Comparison of ENCODE assay signal across 29 cellular contexts in genomic region chr1:15224903-15225485, GRCh38. TPM values are rescaled to one million over a fixed set of nuclear protein-coding genes. Genes with fewer than 3 reads are reported as not detected.
DNase-seq lines count a peak whose midpoint lies in the region; ATAC-seq and TF ChIP-seq lines count a peak whose summit lies in the region.
"Had no signal": no experiment of that assay in that cellular context is flagged by ENCODE, and none has a peak within 500 bp of the region (broad histone marks: within the 10 kb centered on the region; RNA-seq: fewer than 3 reads in every experiment).

No MANE protein-coding gene starts in this region.

- H3K23ac ChIP-seq in H9 (ENCODE audit: insufficient read length, low read depth, low read length): no peak overlapping the region

- H3K9ac ChIP-seq in H9 (ENCODE audit: extremely low read depth, insufficient read length, low read length): no peak overlapping the region
- H3K9ac ChIP-seq: GM23248 had no signal

- H3K4ac ChIP-seq in H9 (ENCODE audit: low read depth, low read length): no peak overlapping the region

- H4K8ac ChIP-seq in H9 (replicated peaks; ENCODE audit: insufficient read length, low read depth, low read length): no peak overlapping the region

- H2BK20ac ChIP-seq in H9 (ENCODE audit: low read depth, low read length, poor library complexity, severe bottlenecking): no peak overlapping the region

- no peak for DNase-seq in H9
- peak; percentile 69 for DNase-seq in MV-4-11 (lab: John Stamatoyannopoulos, UW)
- no peak for DNase-seq in endothelial cell (ENCODE audit: low spot score)
- peak; percentile 34 for DNase-seq in sigmoid colon
- DNase-seq in globus pallidus (ENCODE audit: low spot score): no peak
- DNase-seq in upper lobe of left lung: no peak
- DNase-seq in ascending aorta (ENCODE audit: low spot score in 2 of 2): no peak
- DNase-seq: activated CD4-positive, alpha-beta memory T cell treated with anti-CD3 and anti-CD28 coated beads, Interleukin-2, amount 10 ng/mL, durations not matched to agents 7 days and 5 days; activated CD8-positive, alpha-beta memory T cell treated with anti-CD3 and anti-CD28 coated beads, Interleukin-2, amount 50 U/mL, for 48 hours; activated naive CD4-positive, alpha-beta T cell treated with anti-CD3 and anti-CD28 coated beads, Interleukin-2, amount 50 U/mL, for 16 hours; CD4-positive, CD25-positive, alpha-beta regulatory T cell; colonic mucosa; endodermal cell; esophagus squamous epithelium; GM23248; left cardiac atrium; naive thymus-derived CD4-positive, alpha-beta T cell; NCI-H1105 treated with DMSO at 0.1 percent for 48 hours; NCI-H1930; NCI-H524 treated with DMSO at 0.1 percent for 48 hours; ovary; stimulated activated CD4-positive, alpha-beta T cell treated with anti-CD3 and anti-CD28 coated beads, Interleukin-2, amount 100 ng/mL, for 48 hours; T-helper 1 cell had no signal

- H3K4me2 ChIP-seq in H9 (ENCODE audit: insufficient read depth, insufficient read length, low read length): no peak overlapping the region
- H3K4me2 ChIP-seq: hepatocyte had no signal

- H2BK5ac ChIP-seq in H9 (ENCODE audit: insufficient read length, low read length): no peak overlapping the region

- no peak overlapping the region for H2BK12ac ChIP-seq in H9 (ENCODE audit: insufficient read length, low read depth, low read length)

- WGBS in H9 (ENCODE audit: extremely low coverage, insufficient read length, low lambda C conversion rate): no CpG with 5 or more reads among the region's 8 CpGs
- 82 to 87% methylated on average over 8 of the region's 8 CpGs for WGBS in sigmoid colon, 2 donors
- WGBS in upper lobe of left lung, 2 donors: 81 to 86% methylated on average over 5 to 8 of the region's 8 CpGs

- intact Hi-C loops in sigmoid colon (cut with DNase I): no loop called here
- intact Hi-C loops in ascending aorta (cut with DNase I): no loop called here

- H2BK120ac ChIP-seq in H9 (ENCODE audit: low read depth, low read length, poor library complexity, severe bottlenecking): no peak overlapping the region

- no peak for ATAC-seq in upper lobe of left lung (ENCODE audit: low FRiP score in 2 of 2)

- no peaks in the 10 kb centered on the region for H3K27me3 ChIP-seq in H9 (ENCODE audit: insufficient read depth, low read length)
- no peaks in the 10 kb centered on the region for H3K27me3 ChIP-seq in sigmoid colon
- H3K27me3 ChIP-seq in upper lobe of left lung: no peaks in the 10 kb centered on the region
- no peaks in the 10 kb centered on the region for H3K27me3 ChIP-seq in ascending aorta
- H3K27me3 ChIP-seq: breast epithelium, colonic mucosa, esophagus squamous epithelium, hepatocyte, ovary, SJSA1, tibial nerve had no signal

- TF ChIP-seq CTCF in H9 (conservative IDR thresholded peaks at IDR 0.05): no peak
- TF ChIP-seq CTCF in endothelial cell (IDR thresholded peaks at IDR 0.05; ENCODE audit: unreplicated experiment): no peak
- no peak for TF ChIP-seq CTCF in sigmoid colon (IDR thresholded peaks at IDR 0.05)
- TF ChIP-seq CTCF in upper lobe of left lung (IDR thresholded peaks at IDR 0.05): no peak
- no peak for TF ChIP-seq CTCF in ascending aorta (IDR thresholded peaks at IDR 0.05)

- H3K79me2 ChIP-seq in H9 (ENCODE audit: insufficient read depth, low read length): no peaks in the 10 kb centered on the region
- H3K79me2 ChIP-seq: hepatocyte had no signal

- H3K36me3 Mint-ChIP-seq in H9 (ENCODE audit: insufficient read depth in 1 of 3, low read depth in 3 of 3): peaks cover 4 to 5% (median 4%) of the 10 kb centered on the region in 3 experiments; a peak in 6 of 7 replicates
- H3K36me3 Mint-ChIP-seq in endothelial cell (ENCODE audit: low read depth, unreplicated experiment): peaks cover 17% of the 10 kb centered on the region
- H3K36me3 Mint-ChIP-seq: CD4-positive, CD25-positive, alpha-beta regulatory T cell; naive thymus-derived CD4-positive, alpha-beta T cell had no signal

- no peaks in the 10 kb centered on the region for H4K20me1 ChIP-seq in H9 (ENCODE audit: control insufficient read depth, insufficient read depth, insufficient read length)

- H3K27ac ChIP-seq in H9 (ENCODE audit: insufficient read length, low read depth, low read length): no peak overlapping the region
- no peak overlapping the region for H3K27ac ChIP-seq in sigmoid colon
- H3K27ac ChIP-seq in upper lobe of left lung: peak overlapping the region in 2 of 4 donors; percentile 29 to 52
- H3K27ac ChIP-seq in ascending aorta: no peak overlapping the region
- H3K27ac ChIP-seq: breast epithelium, colonic mucosa, GM23248, hepatocyte, HL-60, ovary, SJSA1, tibial nerve had no signal

- H3K4me3 Mint-ChIP-seq in H9 (no peak overlapping the region), endothelial cell (ENCODE audit: unreplicated experiment) (no peak overlapping the region)
- H3K4me3 Mint-ChIP-seq: activated CD4-positive, alpha-beta memory T cell treated with anti-CD3 and anti-CD28 coated beads, Interleukin-2, amount 10 ng/mL, durations not matched to agents 7 days and 5 days; CD4-positive, CD25-positive, alpha-beta regulatory T cell; endodermal cell; mesothelial cell of epicardium; naive thymus-derived CD4-positive, alpha-beta T cell had no signal

- TF ChIP-seq EP300 in sigmoid colon (IDR thresholded peaks at IDR 0.05): no peak
- TF ChIP-seq EP300 in upper lobe of left lung (IDR thresholded peaks at IDR 0.05): no peak

- no peak overlapping the region for H2AK5ac ChIP-seq in H9 (ENCODE audit: insufficient read length, low read length)

- H3K27me3 Mint-ChIP-seq in H9 (ENCODE audit: low read depth): peaks cover 6% of the 10 kb centered on the region
- H3K27me3 Mint-ChIP-seq in endothelial cell (ENCODE audit: unreplicated experiment): peaks cover 3% of the 10 kb centered on the region

- H3K36me3 ChIP-seq in sigmoid colon (peaks cover under 1 to 10% (median 3%) of the 10 kb centered on the region in 4 donors), upper lobe of left lung (peaks cover 0 to 1% (median 0%) of the 10 kb centered on the region in 4 donors), ascending aorta (no peaks in the 10 kb centered on the region)
- H3K36me3 ChIP-seq: breast epithelium, colonic mucosa, ovary had no signal

- H3K27ac Mint-ChIP-seq in H9 (no peak overlapping the region), endothelial cell (ENCODE audit: unreplicated experiment) (peak overlapping the region; percentile 36)
- H3K27ac Mint-ChIP-seq: activated CD4-positive, alpha-beta memory T cell treated with anti-CD3 and anti-CD28 coated beads, Interleukin-2, amount 10 ng/mL, durations not matched to agents 7 days and 5 days; CD4-positive, CD25-positive, alpha-beta regulatory T cell; endodermal cell; naive thymus-derived CD4-positive, alpha-beta T cell had no signal

- peak overlapping the region; percentile 24; the same call in 1 of the 2 replicates for H3K14ac ChIP-seq in H9 (ENCODE audit: insufficient read depth, low read length)

- no peak overlapping the region for H3K18ac ChIP-seq in H9 (ENCODE audit: insufficient read length, low read depth, low read length)

- no peak overlapping the region for H3K56ac ChIP-seq in H9 (ENCODE audit: insufficient read length, low read depth, low read length)

- no peak overlapping the region for H3T11ph ChIP-seq in H9 (ENCODE audit: low read length)

- H3K9me3 ChIP-seq in H9 (ENCODE audit: control insufficient read depth, low read depth, low read length) (no peaks in the 10 kb centered on the region), sigmoid colon (no peaks in the 10 kb centered on the region), upper lobe of left lung (no peaks in the 10 kb centered on the region), ascending aorta (no peaks in the 10 kb centered on the region)
- H3K9me3 ChIP-seq: breast epithelium, colonic mucosa, esophagus squamous epithelium, ovary, SJSA1, tibial nerve had no signal

- H3K4me3 ChIP-seq in sigmoid colon (no peak overlapping the region), upper lobe of left lung (no peak overlapping the region), ascending aorta (no peak overlapping the region)
- H3K4me3 ChIP-seq: breast epithelium, colonic mucosa, esophagus squamous epithelium, GM23248, hepatocyte, ovary, SJSA1, tibial nerve had no signal

- H3K4me1 ChIP-seq in H9 (ENCODE audit: insufficient read depth, low read length): no peaks in the 10 kb centered on the region
- peaks cover 0 to 7% (median 0%) of the 10 kb centered on the region in 4 donors for H3K4me1 ChIP-seq in sigmoid colon
- peaks cover 0 to 9% (median 7%) of the 10 kb centered on the region in 4 donors for H3K4me1 ChIP-seq in upper lobe of left lung
- H3K4me1 ChIP-seq in ascending aorta: no peaks in the 10 kb centered on the region
- H3K4me1 ChIP-seq: breast epithelium, colonic mucosa, SJSA1 had no signal

- no peaks in the 10 kb centered on the region for H3K79me1 ChIP-seq in H9 (ENCODE audit: insufficient read depth, low read depth, low read length, poor library complexity, severe bottlenecking)

- no peak overlapping the region for H4K91ac ChIP-seq in H9 (ENCODE audit: insufficient read length, low read depth, low read length)

- H3K4me1 Mint-ChIP-seq in H9: peaks cover 2 to 5% of the 10 kb centered on the region in 2 experiments; a peak in 2 of 4 replicates
- H3K4me1 Mint-ChIP-seq in endothelial cell (ENCODE audit: unreplicated experiment): peaks cover 21% of the 10 kb centered on the region
- H3K4me1 Mint-ChIP-seq: activated CD4-positive, alpha-beta memory T cell treated with anti-CD3 and anti-CD28 coated beads, Interleukin-2, amount 10 ng/mL, durations not matched to agents 7 days and 5 days; CD4-positive, CD25-positive, alpha-beta regulatory T cell had no signal

- no peaks in the 10 kb centered on the region for H3K23me2 ChIP-seq in H9 (ENCODE audit: insufficient read length, low read depth, low read length, poor library complexity, severe bottlenecking)

- H3K9me3 Mint-ChIP-seq in H9: no peaks in the 10 kb centered on the region; a peak in 2 of 5 replicates
- no peaks in the 10 kb centered on the region for H3K9me3 Mint-ChIP-seq in endothelial cell (ENCODE audit: unreplicated experiment)
- H3K9me3 Mint-ChIP-seq: activated CD4-positive, alpha-beta memory T cell treated with anti-CD3 and anti-CD28 coated beads, Interleukin-2, amount 10 ng/mL, durations not matched to agents 7 days and 5 days; endodermal cell; mesothelial cell of epicardium; naive thymus-derived CD4-positive, alpha-beta T cell had no signal

- no peak overlapping the region for H2AFZ ChIP-seq in H9 (ENCODE audit: low read length)
- H2AFZ ChIP-seq: GM23248, hepatocyte had no signal

- no peak overlapping the region for H2BK15ac ChIP-seq in H9 (ENCODE audit: low read depth, low read length)

- TF ChIP-seq POLR2A in sigmoid colon (IDR thresholded peaks at IDR 0.05): no peak
- no peak for TF ChIP-seq POLR2A in upper lobe of left lung (IDR thresholded peaks at IDR 0.05)

- H4K5ac ChIP-seq in H9 (ENCODE audit: insufficient read length, low read depth, low read length): no peak overlapping the region

RNA-seq across cellular contexts. Expression of gene FHAD1, which starts 22.0 kb away (rescaled TPM):
- total RNA-seq in H9 (2021): 1.2 and 1.9 TPM in 2 replicates
- 2.1 TPM for total RNA-seq in endothelial cell (ENCODE audit: unreplicated experiment)
- total RNA-seq in sigmoid colon: 1 to 10 TPM in 1 of 4 donors, under 1 TPM in 1, not detected in 2; 0.27 to 1.1 TPM
- 1 to 10 TPM in 1 of 3 donors, under 1 TPM in 2; 0.70 to 1.8 (median 0.92) TPM for polyA plus RNA-seq in sigmoid colon
- total RNA-seq in upper lobe of left lung: 10 to 100 TPM in 4 of 6 donors, 1 to 10 TPM in 2; 2.0 to 45.8 (median 12.5) TPM
- not detected for total RNA-seq in ascending aorta
- total RNA-seq: CD4-positive, CD25-positive, alpha-beta regulatory T cell; GM23248 had no signal
- polyA plus RNA-seq: CD4-positive, CD25-positive, alpha-beta regulatory T cell; naive thymus-derived CD4-positive, alpha-beta T cell had no signal

Comparison
In these comparisons a context has a peak if more than half of its experiments do, and no peak if none do; other contexts are left out.
1. DNase-seq: peak in MV-4-11 (single experiment) and sigmoid colon (single experiment); none in H9 (single experiment), endothelial cell (single experiment), globus pallidus (single experiment), upper lobe of left lung (0 of 2) and ascending aorta (0 of 2).